ENCODE assay signal across 8 cellular contexts in the genomic region with DNA sequence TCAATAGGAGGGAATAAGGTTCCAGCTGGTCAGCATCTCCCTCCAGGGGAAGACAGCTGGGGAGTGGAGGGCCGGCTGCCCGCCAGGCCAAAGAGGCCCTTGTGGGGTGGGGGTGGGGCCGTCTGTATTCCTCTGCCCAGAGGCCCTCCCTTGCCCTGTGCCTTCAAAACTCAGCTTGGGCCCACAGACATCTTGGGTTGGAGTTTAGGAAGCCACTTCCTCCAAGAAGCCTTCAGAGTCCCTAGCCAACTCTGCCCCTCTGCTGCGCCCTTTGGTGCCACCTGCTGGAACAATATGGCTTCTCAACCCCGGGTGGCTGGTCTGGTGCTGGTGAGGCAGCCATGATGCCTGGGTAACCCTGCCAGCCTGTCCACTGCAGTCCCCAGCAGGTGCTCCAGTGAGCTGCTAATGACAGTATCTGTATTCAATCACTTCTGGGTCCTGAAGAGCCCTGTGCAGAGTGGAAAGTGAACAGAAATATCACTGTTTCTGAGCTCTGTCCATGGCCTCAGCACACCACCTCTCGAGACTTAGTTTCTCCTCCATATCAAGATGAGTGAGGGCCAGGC. TPM values are rescaled to one million over a fixed set of nuclear protein-coding genes. Genes with fewer than 3 reads are reported as not detected.
DNase-seq lines count a peak whose midpoint lies in the region; ATAC-seq lines count a peak whose summit lies in the region.

No MANE protein-coding gene starts in this region.

- peak; percentile 91 for ATAC-seq in activated naive CD4-positive, alpha-beta T cell treated with anti-CD3 and anti-CD28 coated beads, Interleukin-2, amount 50 U/mL, for 72 hours
- no peak for ATAC-seq in GM19035 (IDR thresholded peaks at IDR 0.05; ENCODE audit: unreplicated experiment)

- no peaks in the 10 kb centered on the region for H3K36me3 ChIP-seq in SJCRH30

- no peaks in the 10 kb centered on the region for H3K9me3 Mint-ChIP-seq in activated naive CD4-positive, alpha-beta T cell treated with anti-CD3 and anti-CD28 coated beads, Interleukin-2, amount 50 U/mL, for 72 hours

- H3K27me3 ChIP-seq in SJCRH30 = no peaks in the 10 kb centered on the region

- peak overlapping the region; percentile 39 for H3K27ac ChIP-seq in SJCRH30

- DNase-seq in AG08395 (ENCODE audit: low spot score) (peak; percentile 48), GM19240 (ENCODE audit: insufficient read length, low spot score) (peak; percentile 85), SJCRH30 (peak; percentile 69 to 82), kidney tubule cell (ENCODE audit: low spot score) (peak; percentile 63), DMS79 (lab: John Stamatoyannopoulos, UW) (no peak)
- DNase-seq in activated naive CD4-positive, alpha-beta T cell treated with anti-CD3 and anti-CD28 coated beads, Interleukin-2, amount 50 U/mL, for 72 hours (ENCODE audit: low spot score in 2 of 2) = peak; percentile 72 to 84
- DNase-seq in stimulated activated CD8-positive, alpha-beta memory T cell treated with anti-CD3 and anti-CD28 coated beads, Interleukin-15, amount 100 ng/mL, for 1 hour (ENCODE audit: low read depth) = peak; percentile 16

- H3K36me3 Mint-ChIP-seq in activated naive CD4-positive, alpha-beta T cell treated with anti-CD3 and anti-CD28 coated beads, Interleukin-2, amount 50 U/mL, for 72 hours = no peaks in the 10 kb centered on the region

- peaks cover 18% of the 10 kb centered on the region for H3K4me1 ChIP-seq in SJCRH30

- no peak overlapping the region for H3K4me3 ChIP-seq in SJCRH30

- H3K27ac Mint-ChIP-seq in activated naive CD4-positive, alpha-beta T cell treated with anti-CD3 and anti-CD28 coated beads, Interleukin-2, amount 50 U/mL, for 72 hours = peak overlapping the region in 1 of 2 donors; percentile 60

- H3K9me3 ChIP-seq in SJCRH30 (replicated peaks) = no peaks in the 10 kb centered on the region

RNA-seq across cellular contexts. Expression of a gene that starts 16.7 kb away (rescaled TPM):
- total RNA-seq in SJCRH30 (2014; rRNA removed; shearing (Covaris generic)) = 0.61 and 1.1 TPM in 2 replicates
- 1 to 10 TPM; 1.3 to 2.7 TPM for total RNA-seq in activated naive CD4-positive, alpha-beta T cell treated with anti-CD3 and anti-CD28 coated beads, Interleukin-2, amount 50 U/mL, for 72 hours

RNA-seq across cellular contexts. Expression of a gene that starts 31.3 kb away (rescaled TPM):
- 0.10 TPM in 1 of 2 replicates, not detected in the other for total RNA-seq in SJCRH30 (2014; rRNA removed; shearing (Covaris generic))
- total RNA-seq in activated naive CD4-positive, alpha-beta T cell treated with anti-CD3 and anti-CD28 coated beads, Interleukin-2, amount 50 U/mL, for 72 hours = 1 to 10 TPM in 1 of 2 donors, under 1 TPM in 1; 0.23 to 2.4 TPM

RNA-seq across cellular contexts. Expression of a gene that starts 33.4 kb away (rescaled TPM):
- total RNA-seq in SJCRH30 (2014; rRNA removed; shearing (Covaris generic)) = 48.6 and 49.4 TPM in 2 replicates
- total RNA-seq in activated naive CD4-positive, alpha-beta T cell treated with anti-CD3 and anti-CD28 coated beads, Interleukin-2, amount 50 U/mL, for 72 hours = 10 to 100 TPM; 20.4 to 22.5 TPM

RNA-seq across cellular contexts. Expression of a gene that starts 35.8 kb away (rescaled TPM):
- not detected in 2 replicates for total RNA-seq in SJCRH30 (2014; rRNA removed; shearing (Covaris generic))
- under 1 TPM in 1 of 2 donors, not detected in 1; 0.64 TPM for total RNA-seq in activated naive CD4-positive, alpha-beta T cell treated with anti-CD3 and anti-CD28 coated beads, Interleukin-2, amount 50 U/mL, for 72 hours

RNA-seq across cellular contexts. Expression of a gene that starts 54.3 kb away (rescaled TPM):
- total RNA-seq in SJCRH30 (2014; rRNA removed; shearing (Covaris generic)) = 34.6 and 38.3 TPM in 2 replicates
- not detected for total RNA-seq in activated naive CD4-positive, alpha-beta T cell treated with anti-CD3 and anti-CD28 coated beads, Interleukin-2, amount 50 U/mL, for 72 hours
